In the genomic region with DNA sequence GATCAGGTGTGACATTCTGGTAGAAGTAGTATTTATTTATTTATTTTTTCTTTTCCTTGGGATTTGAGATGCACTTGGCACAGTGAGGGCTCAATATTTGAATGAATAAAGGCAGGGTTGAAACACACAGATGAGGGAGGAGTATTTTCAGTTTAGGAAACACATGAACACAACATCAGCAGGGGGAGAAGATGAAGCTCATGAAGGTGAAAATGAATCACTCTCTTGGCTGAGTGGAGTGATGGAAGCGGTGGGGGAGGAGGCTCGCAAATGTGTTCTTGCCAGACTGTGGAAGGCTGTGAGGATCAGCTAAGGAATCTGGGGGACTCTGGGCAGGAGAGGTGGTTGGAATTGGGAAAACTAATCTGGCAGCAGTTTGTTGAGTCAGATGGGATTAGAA, we compare ENCODE assay signal across 9 cellular contexts.
DNase-seq lines count a peak whose midpoint lies in the region; ATAC-seq lines count a peak whose summit lies in the region.
"Had no signal": no experiment of that assay in that cellular context is flagged by ENCODE, and none has a peak within 500 bp of the region (broad histone marks: within the 10 kb centered on the region; RNA-seq: fewer than 3 reads in every experiment).

No MANE protein-coding gene starts in this region.

- peak overlapping the region; percentile 31 for H3K27ac Mint-ChIP-seq in stimulated activated naive B cell treated with anti-CD40 and anti-IgM and Interleukin-4, amounts not matched to agents 10 μg/mL and 1 μg/mL and 100 μg/mL, for 72 hours

- DNase-seq in DMS 273 (lab: John Stamatoyannopoulos, UW; ENCODE audit: unreplicated experiment) (peak; percentile 12), DMS 273 treated with DMSO at 0.1 percent for 48 hours (lab: John Stamatoyannopoulos, UW) (no peak), astrocyte of the hippocampus (ENCODE audit: low read depth, low spot score) (peak; percentile 57), islet precursor cell (peak; percentile 73), SW480 (ENCODE audit: low spot score) (no peak), CD1c-positive myeloid dendritic cell (ENCODE audit: extremely low spot score) (no peak)
- DNase-seq in stimulated activated naive B cell treated with anti-CD40 and anti-IgM and Interleukin-4, amounts not matched to agents 10 μg/mL and 1 μg/mL and 100 μg/mL, for 72 hours = no peak
- DNase-seq: NCI-H2227 treated with DMSO at 0.1 percent for 48 hours had no signal

- H3K36me3 Mint-ChIP-seq in stimulated activated naive B cell treated with anti-CD40 and anti-IgM and Interleukin-4, amounts not matched to agents 10 μg/mL and 1 μg/mL and 100 μg/mL, for 72 hours = no peaks in the 10 kb centered on the region

- H3K4me1 Mint-ChIP-seq in stimulated activated naive B cell treated with anti-CD40 and anti-IgM and Interleukin-4, amounts not matched to agents 10 μg/mL and 1 μg/mL and 100 μg/mL, for 72 hours = peaks cover 2 to 12% of the 10 kb centered on the region in 2 donors

- no peaks in the 10 kb centered on the region for H3K9me3 Mint-ChIP-seq in stimulated activated naive B cell treated with anti-CD40 and anti-IgM and Interleukin-4, amounts not matched to agents 10 μg/mL and 1 μg/mL and 100 μg/mL, for 72 hours

- H3K4me3 Mint-ChIP-seq in stimulated activated naive B cell treated with anti-CD40 and anti-IgM and Interleukin-4, amounts not matched to agents 10 μg/mL and 1 μg/mL and 100 μg/mL, for 72 hours = no peak overlapping the region

- no peak for ATAC-seq in stimulated activated naive B cell treated with anti-CD40 and anti-IgM and Interleukin-4, amounts not matched to agents 10 μg/mL and 1 μg/mL and 100 μg/mL, for 72 hours (replicated peaks)
- no peak for ATAC-seq in HG03378 (IDR thresholded peaks at IDR 0.05; ENCODE audit: unreplicated experiment)

- H3K27me3 Mint-ChIP-seq in stimulated activated naive B cell treated with anti-CD40 and anti-IgM and Interleukin-4, amounts not matched to agents 10 μg/mL and 1 μg/mL and 100 μg/mL, for 72 hours = no peaks in the 10 kb centered on the region

Comparison
In these comparisons a context has a peak if more than half of its experiments do, and no peak if none do; other contexts are left out.
1. DNase-seq: peak in DMS 273 (single experiment), astrocyte of the hippocampus (single experiment) and islet precursor cell (single experiment); none in DMS 273 treated with DMSO at 0.1 percent for 48 hours (single experiment), stimulated activated naive B cell treated with anti-CD40 and anti-IgM and Interleukin-4, amounts not matched to agents 10 μg/mL and 1 μg/mL and 100 μg/mL, for 72 hours (single experiment), SW480 (single experiment) and CD1c-positive myeloid dendritic cell (single experiment).